9 cellular contexts compared by ENCODE assay signal in the genomic region with DNA sequence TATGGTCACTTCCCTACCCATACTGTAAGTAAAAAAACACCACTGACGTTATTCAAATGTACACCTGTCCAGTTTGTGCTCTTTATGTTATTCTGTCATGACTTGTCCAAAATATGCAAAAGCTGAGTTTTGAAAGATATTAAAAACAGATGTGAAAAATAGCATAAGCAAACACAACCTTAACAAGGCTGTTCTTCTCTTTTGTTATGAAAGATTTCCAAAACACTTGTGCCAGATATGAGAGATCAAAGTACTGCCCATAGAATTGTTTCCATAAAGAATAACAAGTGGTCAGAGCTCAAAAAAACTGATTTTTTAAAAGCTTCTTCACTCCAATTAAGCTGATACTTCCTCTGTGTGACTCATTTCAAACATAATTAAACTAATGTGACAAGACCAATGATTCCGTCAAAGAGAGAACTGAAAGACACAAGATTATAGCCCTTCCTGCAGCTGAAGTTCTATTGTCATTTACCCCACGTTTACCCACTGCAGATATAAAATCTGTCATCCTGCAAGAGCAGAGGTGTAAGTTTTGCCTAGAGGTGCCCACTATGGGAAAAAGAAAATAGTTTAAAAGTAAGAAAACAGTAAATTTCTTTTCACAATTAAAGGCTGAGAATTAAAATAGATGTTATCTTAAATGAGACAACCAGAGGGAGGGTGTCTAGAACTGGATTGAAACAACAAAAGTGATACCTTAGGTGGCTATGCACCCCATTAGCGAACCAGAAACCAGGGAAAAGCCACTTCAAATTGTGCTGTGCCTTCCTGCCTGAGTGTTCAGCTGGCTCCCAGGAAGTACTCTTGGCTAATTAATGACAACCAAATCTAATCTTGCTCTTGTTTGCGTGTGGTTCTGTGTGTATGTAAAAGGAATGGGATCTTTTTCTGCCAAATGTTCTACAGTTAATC. TPM values are rescaled to one million over a fixed set of nuclear protein-coding genes. Genes with fewer than 3 reads are reported as not detected.
DNase-seq lines count a peak whose midpoint lies in the region; ATAC-seq and TF ChIP-seq lines count a peak whose summit lies in the region.
"Had no signal": no experiment of that assay in that cellular context is flagged by ENCODE, and none has a peak within 500 bp of the region (broad histone marks: within the 10 kb centered on the region; RNA-seq: fewer than 3 reads in every experiment).

No MANE protein-coding gene starts in this region.

- POLR2A ChIA-PET in MCF 10A (lab: Yijun Ruan, JAX) = interaction anchor here (0.6 to 2.3 kb wide), 17 partner anchors 11 to 520 kb away, joined by 3 to 22 read pairs (median 3); partner anchors contain the start of gene RASSF6
- POLR2A ChIA-PET in CD4-positive, alpha-beta T cell (lab: Charles Lee) = no interaction called here

- H3K27ac ChIP-seq in breast epithelium (peak overlapping the region in 1 of 2 donors; percentile 21), RWPE2 (ENCODE audit: poor library complexity, severe bottlenecking) (peak overlapping the region; percentile 88), transverse colon (peak overlapping the region; percentile 4 to 55 (median 10)), tibial nerve (no peak overlapping the region)
- H3K27ac ChIP-seq in CD4-positive, alpha-beta T cell (ENCODE audit: low read depth, low read length) = no peak overlapping the region
- H3K27ac ChIP-seq: SK-N-MC had no signal

- intact Hi-C loops in MCF 10A (cut with micrococcal nuclease) (loop anchor here (5.0 to 10.0 kb wide), 2 partner anchors 332 to 545 kb away; no protein-coding TSS in a partner anchor), breast epithelium (cut with DNase I; ENCODE audit: low total_unique reads) (no loop called here), transverse colon (cut with DNase I; ENCODE audit: low total_unique reads) (no loop called here)
- intact Hi-C loops in CD4-positive, alpha-beta T cell (cut with DNase I, micrococcal nuclease) = loop anchor here (5.0 to 10.0 kb wide), 2 partner anchors 62 to 545 kb away; no protein-coding TSS in a partner anchor

- H3K4me3 ChIP-seq in breast epithelium (no peak overlapping the region), RWPE2 (ENCODE audit: severe bottlenecking) (no peak overlapping the region), transverse colon (no peak overlapping the region), tibial nerve (no peak overlapping the region)
- H3K4me3 ChIP-seq: SK-N-MC had no signal

- peak; percentile 86 for ATAC-seq in HG03460 (IDR thresholded peaks at IDR 0.05; ENCODE audit: unreplicated experiment)
- no peak for ATAC-seq in RWPE2 (ENCODE audit: low read depth)
- ATAC-seq in CD4-positive, alpha-beta T cell (ENCODE audit: poor library complexity) = no peak

- no peaks in the 10 kb centered on the region for H3K9me3 ChIP-seq in breast epithelium
- H3K9me3 ChIP-seq in RWPE2 (ENCODE audit: severe bottlenecking) = no peaks in the 10 kb centered on the region
- no peaks in the 10 kb centered on the region for H3K9me3 ChIP-seq in transverse colon
- no peaks in the 10 kb centered on the region for H3K9me3 ChIP-seq in CD4-positive, alpha-beta T cell (ENCODE audit: control insufficient read depth, low read length)
- H3K9me3 ChIP-seq in tibial nerve = no peaks in the 10 kb centered on the region

- CTCF ChIA-PET in MCF 10A (lab: Yijun Ruan, JAX) = interaction anchor here (0.6 to 3.0 kb wide), 6 partner anchors 16 to 629 kb away, joined by 3 to 13 read pairs (median 6); no protein-coding TSS in a partner anchor
- CTCF ChIA-PET in CD4-positive, alpha-beta T cell (lab: Charles Lee) = no interaction called here

- DNase-seq in MCF 10A (ENCODE audit: unreplicated experiment) (peak; percentile 8), breast epithelium (ENCODE audit: low spot score in 2 of 2) (no peak), RWPE2 (ENCODE audit: low spot score) (no peak), transverse colon (no peak), tibial nerve (ENCODE audit: low spot score in 2 of 2) (no peak)
- DNase-seq in activated naive CD4-positive, alpha-beta T cell treated with anti-CD3 and anti-CD28 coated beads, Interleukin-2, amount 50 U/mL, for 16 hours = no peak
- no peak for DNase-seq in CD4-positive, alpha-beta T cell

- TF ChIP-seq POLR2A in breast epithelium (IDR thresholded peaks at IDR 0.05) (no peak), transverse colon (IDR thresholded peaks at IDR 0.05) (no peak), tibial nerve (IDR thresholded peaks at IDR 0.05) (no peak)

- H3K27me3 ChIP-seq in breast epithelium (no peaks in the 10 kb centered on the region), RWPE2 (ENCODE audit: insufficient read depth, poor library complexity, severe bottlenecking) (no peaks in the 10 kb centered on the region), transverse colon (no peaks in the 10 kb centered on the region), tibial nerve (no peaks in the 10 kb centered on the region)
- H3K27me3 ChIP-seq in CD4-positive, alpha-beta T cell (ENCODE audit: control insufficient read depth, insufficient read depth, low read length) = no peaks in the 10 kb centered on the region

- no peaks in the 10 kb centered on the region for H3K36me3 Mint-ChIP-seq in MCF 10A (ENCODE audit: insufficient read depth, unreplicated experiment)
- no peaks in the 10 kb centered on the region for H3K36me3 Mint-ChIP-seq in CD4-positive, alpha-beta T cell (ENCODE audit: low read depth)

- H3K4me3 Mint-ChIP-seq in MCF 10A (ENCODE audit: unreplicated experiment) = no peak overlapping the region
- no peak overlapping the region for H3K4me3 Mint-ChIP-seq in CD4-positive, alpha-beta T cell

- BruUV-seq in MCF 10A (replicated peaks; lab: Mats Ljungman, UMichigan) = no TSS peak

- H3K4me1 Mint-ChIP-seq in MCF 10A (ENCODE audit: insufficient read depth, unreplicated experiment) = peaks cover 15% of the 10 kb centered on the region
- H3K4me1 Mint-ChIP-seq in CD4-positive, alpha-beta T cell (ENCODE audit: low read depth) = no peaks in the 10 kb centered on the region

- H3K36me3 ChIP-seq in breast epithelium (no peaks in the 10 kb centered on the region), RWPE2 (ENCODE audit: low read depth) (0 out of 2 replicates have a peak, but pooled peaks cover 4% of the 10 kb centered on the region), transverse colon (no peaks in the 10 kb centered on the region), tibial nerve (no peaks in the 10 kb centered on the region)

- TF ChIP-seq EP300 in transverse colon (IDR thresholded peaks at IDR 0.05; ENCODE audit: low read depth) (no peak), tibial nerve (IDR thresholded peaks at IDR 0.05) (no peak)

- in situ Hi-C loops in transverse colon (cut with MboI; ENCODE audit: low pct_ligation_motif_present in 1 of 4, low pct_unique_long_range_greater_than_20kb in 1 of 4, low sequenced_read_pairs in 3 of 4) = no loop called here

- peak overlapping the region; percentile 46 for H3K27ac Mint-ChIP-seq in MCF 10A (ENCODE audit: low read depth, unreplicated experiment)
- H3K27ac Mint-ChIP-seq in CD4-positive, alpha-beta T cell = no peak overlapping the region

- 48% methylated on average over 5 of the region's 5 CpGs for WGBS in transverse colon (ENCODE audit: low coverage in 1 of 2), 2 donors
- 53 to 58% methylated on average over 5 of the region's 5 CpGs for WGBS in tibial nerve, 2 donors

- H3K27me3 Mint-ChIP-seq in MCF 10A (ENCODE audit: insufficient read depth, unreplicated experiment) = no peaks in the 10 kb centered on the region
- no peaks in the 10 kb centered on the region for H3K27me3 Mint-ChIP-seq in CD4-positive, alpha-beta T cell

- no peaks in the 10 kb centered on the region for H3K9me3 Mint-ChIP-seq in MCF 10A (ENCODE audit: unreplicated experiment)
- no peaks in the 10 kb centered on the region for H3K9me3 Mint-ChIP-seq in CD4-positive, alpha-beta T cell

- TF ChIP-seq CTCF in MCF 10A (IDR thresholded peaks at IDR 0.05; ENCODE audit: unreplicated experiment) = no peak
- no peak for TF ChIP-seq CTCF in breast epithelium (IDR thresholded peaks at IDR 0.05)
- no peak for TF ChIP-seq CTCF in RWPE2 (IDR thresholded peaks at IDR 0.05; ENCODE audit: poor library complexity, severe bottlenecking)
- no peak for TF ChIP-seq CTCF in transverse colon (IDR thresholded peaks at IDR 0.05)
- TF ChIP-seq CTCF in CD4-positive, alpha-beta T cell (IDR thresholded peaks at IDR 0.05) = no peak
- no peak for TF ChIP-seq CTCF in tibial nerve (IDR thresholded peaks at IDR 0.05)

- H3K4me1 ChIP-seq in breast epithelium = no peaks in the 10 kb centered on the region
- peaks cover 42% of the 10 kb centered on the region for H3K4me1 ChIP-seq in RWPE2 (ENCODE audit: insufficient read depth, poor library complexity, severe bottlenecking)
- H3K4me1 ChIP-seq in transverse colon = peaks cover 0 to 11% (median 0%) of the 10 kb centered on the region in 4 donors
- no peaks in the 10 kb centered on the region for H3K4me1 ChIP-seq in tibial nerve

RNA-seq across cellular contexts. Expression of gene RASSF6, which starts 30.1 kb away (rescaled TPM):
- 1.6 and 2.4 TPM in 2 replicates for total RNA-seq in MCF 10A (2022)
- 10 to 100 TPM in 1 of 3 donors, 1 to 10 TPM in 1, not detected in 1; 4.6 to 11.7 TPM for total RNA-seq in breast epithelium
- 10 to 100 TPM; 30.7 to 49.4 (median 41.1) TPM for total RNA-seq in transverse colon
- total RNA-seq in CD4-positive, alpha-beta T cell = under 1 TPM; 0.25 to 0.28 TPM
- not detected for total RNA-seq in tibial nerve

Comparison
In these comparisons a context has a peak if more than half of its experiments do, and no peak if none do; other contexts are left out.
1. intact Hi-C loops: an anchor here in MCF 10A (5.0 to 10.0 kb wide) and CD4-positive, alpha-beta T cell (5.0 to 10.0 kb wide); none called in breast epithelium and transverse colon.
2. H3K27ac ChIP-seq: peak in RWPE2 (single experiment) and transverse colon (4 of 4); none in CD4-positive, alpha-beta T cell (single experiment) and tibial nerve (0 of 4).